ENCODE assay signal across 9 cellular contexts in genomic region chr2:164717000-164717597, GRCh38.
A peak's percentile ranks its signal among the peaks of the same experiment; 100 is the strongest.
DNase-seq lines count a peak whose midpoint lies in the region; ATAC-seq and TF ChIP-seq lines count a peak whose summit lies in the region.
"Had no signal": no experiment of that assay in that cellular context is flagged by ENCODE, and none has a peak within 500 bp of the region (broad histone marks: within the 10 kb centered on the region; RNA-seq: fewer than 3 reads in every experiment).

No MANE protein-coding gene starts in this region.

- peaks cover 0 to 16% (median 3%) of the 10 kb centered on the region in 4 donors for H3K36me3 ChIP-seq in right lobe of liver
- H3K36me3 ChIP-seq in suprapubic skin: peaks cover 5% of the 10 kb centered on the region

- WGBS in right lobe of liver (ENCODE audit: insufficient coverage, low coverage, low lambda C conversion rate, missing lambda C conversion rate): 17% methylated on average over 4 of the region's 4 CpGs
- WGBS in suprapubic skin: 64% methylated on average over 4 of the region's 4 CpGs

- TF ChIP-seq POLR2A in right lobe of liver (IDR thresholded peaks at IDR 0.05) (no peak), suprapubic skin (IDR thresholded peaks at IDR 0.05) (no peak)

- H3K9me3 ChIP-seq in right lobe of liver (no peaks in the 10 kb centered on the region), suprapubic skin (no peaks in the 10 kb centered on the region)

- POLR2A ChIA-PET in HEK293T (lab: Yijun Ruan, JAX): no interaction called here

- H3K4me3 ChIP-seq in right lobe of liver: no peak overlapping the region
- H3K4me3 ChIP-seq in suprapubic skin: no peak overlapping the region

- ATAC-seq in right lobe of liver (peak in 2 of 4 donors; percentile 14 to 28), HG03439 (IDR thresholded peaks at IDR 0.05; ENCODE audit: unreplicated experiment) (no peak), GM21786 (IDR thresholded peaks at IDR 0.05; ENCODE audit: unreplicated experiment) (no peak), GM18909 (IDR thresholded peaks at IDR 0.05; ENCODE audit: poor library complexity, unreplicated experiment) (no peak)
- ATAC-seq: naive thymus-derived CD8-positive, alpha-beta T cell had no signal

- CTCF ChIA-PET in HEK293T (lab: Yijun Ruan, JAX): no interaction called here

- DNase-seq in CD14-positive monocyte (ENCODE audit: low spot score) (no peak), HEK293T (ENCODE audit: extremely low spot score) (no peak), amniotic stem cell (lab: John Stamatoyannopoulos, UW) (peak; percentile 36), right lobe of liver (no peak), suprapubic skin (ENCODE audit: low spot score in 2 of 2) (no peak)

- intact Hi-C loops in CD14-positive monocyte (cut with micrococcal nuclease): no loop called here
- intact Hi-C loops in right lobe of liver (cut with DNase I): no loop called here

- H3K27ac ChIP-seq in right lobe of liver (peak overlapping the region in 2 of 3 donors; percentile 17 to 33), suprapubic skin (no peak overlapping the region)

- H3K27me3 ChIP-seq in right lobe of liver (no peaks in the 10 kb centered on the region), suprapubic skin (no peaks in the 10 kb centered on the region)

- TF ChIP-seq CTCF in CD14-positive monocyte (IDR thresholded peaks at IDR 0.05): peak; percentile 79
- peak; percentile 60 to 69 (median 64) for TF ChIP-seq CTCF in right lobe of liver (IDR thresholded peaks at IDR 0.05)
- TF ChIP-seq CTCF in suprapubic skin (IDR thresholded peaks at IDR 0.05): peak in 1 of 2 donors; percentile 36

- H3K4me1 Mint-ChIP-seq in CD14-positive monocyte: peaks cover 5% of the 10 kb centered on the region
- H3K4me1 Mint-ChIP-seq: naive thymus-derived CD8-positive, alpha-beta T cell had no signal

- TF ChIP-seq EP300 in suprapubic skin (IDR thresholded peaks at IDR 0.05): no peak

- H3K4me1 ChIP-seq in right lobe of liver (peaks cover 0 to 42% (median 11%) of the 10 kb centered on the region in 4 donors), suprapubic skin (peaks cover 9% of the 10 kb centered on the region)

- no peak overlapping the region for H3K27ac Mint-ChIP-seq in CD14-positive monocyte
- H3K27ac Mint-ChIP-seq: naive thymus-derived CD8-positive, alpha-beta T cell had no signal

- H3K27me3 Mint-ChIP-seq in CD14-positive monocyte (ENCODE audit: low read depth in 3 of 3): peaks cover 0 to 2% (median 0%) of the 10 kb centered on the region in 3 donors
- H3K27me3 Mint-ChIP-seq: naive thymus-derived CD8-positive, alpha-beta T cell had no signal

- H3K36me3 Mint-ChIP-seq in CD14-positive monocyte: no peaks in the 10 kb centered on the region
- H3K36me3 Mint-ChIP-seq: naive thymus-derived CD8-positive, alpha-beta T cell had no signal

- no peaks in the 10 kb centered on the region for H3K9me3 Mint-ChIP-seq in CD14-positive monocyte
- H3K9me3 Mint-ChIP-seq: naive thymus-derived CD8-positive, alpha-beta T cell had no signal

- no peak overlapping the region for H3K4me3 Mint-ChIP-seq in CD14-positive monocyte
- H3K4me3 Mint-ChIP-seq: naive thymus-derived CD8-positive, alpha-beta T cell had no signal

TF ChIP-seq in HEK293T, 16 proteins besides CTCF, POLR2A, EP300 and RAD21:
- TF ChIP-seq ZNF384 (IDR thresholded peaks at IDR 0.05): peak; percentile 70
- no peak for TF ChIP-seq SP1 (IDR thresholded peaks at IDR 0.05)
- no peak for TF ChIP-seq FOXM1 (IDR thresholded peaks at IDR 0.05; ENCODE audit: borderline replicate concordance)
- no peak for TF ChIP-seq PKNOX1 (IDR thresholded peaks at IDR 0.05)
